In the genomic region with DNA sequence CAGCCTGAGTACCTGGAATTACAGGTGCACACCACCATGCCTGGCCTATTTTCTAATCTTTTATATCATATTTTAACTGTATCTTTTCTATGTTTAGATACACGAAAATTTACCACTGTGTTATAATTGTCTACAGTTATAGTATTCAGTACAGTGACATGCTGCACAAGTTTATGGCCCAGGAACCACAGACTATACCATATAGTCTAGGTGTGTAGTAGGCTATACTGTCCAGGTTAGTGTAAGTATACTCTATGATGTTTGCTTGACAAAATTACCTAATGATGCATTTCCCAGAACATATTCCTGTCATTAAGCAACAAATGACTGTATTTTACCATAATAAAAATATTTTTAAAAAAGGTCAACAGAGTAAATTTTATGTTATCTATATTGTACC, we compare ENCODE assay signal across 26 cellular contexts.
"Had no signal": no experiment of that assay in that cellular context is flagged by ENCODE, and none has a peak within 500 bp of the region (broad histone marks: within the 10 kb centered on the region; RNA-seq: fewer than 3 reads in every experiment).

No MANE protein-coding gene starts in this region.

- FAIRE-seq: astrocyte, endometrium, frontal cortex, TTC549 had no signal

- H3K9me3 Mint-ChIP-seq: activated naive CD4-positive, alpha-beta T cell treated with anti-CD3 and anti-CD28 coated beads, Interleukin-2, amount 10 ng/mL, durations not matched to agents 7 days and 5 days; activated naive CD8-positive, alpha-beta T cell treated with anti-CD3 and anti-CD28 coated beads, Interleukin-2, amount 10 ng/mL, durations not matched to agents 7 days and 5 days; activated T-helper 1 cell treated with anti-CD3 and anti-CD28 coated beads, Interleukin-12 subunit alpha, Interleukin-12 subunit beta, Interleukin-2, Interleukin-4 antibody, amounts not matched to agents 30 ng/mL and 10 ng/mL and 1 ng/mL, durations not matched to agents 14 hours and 24 hours and 36 hours; natural killer cell treated with Interleukin-12 subunit alpha and Interleukin-12 subunit beta and Interleukin-15 and Interleukin-18, amount 100 ng/mL, for 72 hours; type B pancreatic cell had no signal

- H3K36me3 Mint-ChIP-seq: natural killer cell treated with Interleukin-12 subunit alpha and Interleukin-12 subunit beta and Interleukin-15 and Interleukin-18, amount 100 ng/mL, for 72 hours had no signal

- H2AFZ ChIP-seq: hepatocyte had no signal

- ATAC-seq: natural killer cell treated with Interleukin-12 subunit alpha and Interleukin-12 subunit beta and Interleukin-15 and Interleukin-18, amount 100 ng/mL, for 72 hours; right cardiac atrium had no signal

- H3K4me3 Mint-ChIP-seq: activated naive CD4-positive, alpha-beta T cell treated with anti-CD3 and anti-CD28 coated beads, Interleukin-2, amount 10 ng/mL, durations not matched to agents 7 days and 5 days; activated naive CD8-positive, alpha-beta T cell treated with anti-CD3 and anti-CD28 coated beads, Interleukin-2, amount 10 ng/mL, durations not matched to agents 7 days and 5 days; activated T-helper 1 cell treated with anti-CD3 and anti-CD28 coated beads, Interleukin-12 subunit alpha, Interleukin-12 subunit beta, Interleukin-2, Interleukin-4 antibody, amounts not matched to agents 30 ng/mL and 10 ng/mL and 1 ng/mL, durations not matched to agents 14 hours and 24 hours and 36 hours; natural killer cell treated with Interleukin-12 subunit alpha and Interleukin-12 subunit beta and Interleukin-15 and Interleukin-18, amount 100 ng/mL, for 72 hours; type B pancreatic cell had no signal

- H3K4me3 ChIP-seq: hepatocyte, vagina had no signal

- H3K27ac Mint-ChIP-seq: activated naive CD4-positive, alpha-beta T cell treated with anti-CD3 and anti-CD28 coated beads, Interleukin-2, amount 10 ng/mL, durations not matched to agents 7 days and 5 days; activated naive CD8-positive, alpha-beta T cell treated with anti-CD3 and anti-CD28 coated beads, Interleukin-2, amount 10 ng/mL, durations not matched to agents 7 days and 5 days; activated T-helper 1 cell treated with anti-CD3 and anti-CD28 coated beads, Interleukin-12 subunit alpha, Interleukin-12 subunit beta, Interleukin-2, Interleukin-4 antibody, amounts not matched to agents 30 ng/mL and 10 ng/mL and 1 ng/mL, durations not matched to agents 14 hours and 24 hours and 36 hours; natural killer cell treated with Interleukin-12 subunit alpha and Interleukin-12 subunit beta and Interleukin-15 and Interleukin-18, amount 100 ng/mL, for 72 hours; type B pancreatic cell had no signal

- H3K9me3 ChIP-seq: vagina had no signal

- DNase-seq: activated CD4-positive, alpha-beta T cell treated with anti-CD3 and anti-CD28 coated beads for 4 hours; activated CD4-positive, alpha-beta T cell treated with anti-CD3 and anti-CD28 coated beads, Interleukin-2, amount 50 U/mL, for 48 hours; activated CD8-positive, alpha-beta memory T cell treated with anti-CD3 and anti-CD28 coated beads, Interleukin-2, amount 50 U/mL, for 4 hours; activated gamma-delta T cell; activated naive CD4-positive, alpha-beta T cell treated with anti-CD3 and anti-CD28 coated beads, Interleukin-2, amount 10 ng/mL, durations not matched to agents 7 days and 5 days; activated naive CD8-positive, alpha-beta T cell treated with anti-CD3 and anti-CD28 coated beads, Interleukin-2, amount 10 ng/mL, durations not matched to agents 7 days and 5 days; activated T-cell treated with anti-CD3 and anti-CD28 coated beads, Interleukin-2, amount 50 U/mL, for 1 hour; brain microvascular endothelial cell; dermis blood vessel endothelial cell; effector CD8-positive, alpha-beta T cell; glutamatergic neuron; islet precursor cell; right cardiac atrium; stimulated activated CD4-positive, alpha-beta T cell treated with anti-CD3 and anti-CD28 coated beads, Interleukin-15, amount 100 ng/mL, for 24 hours; stimulated activated CD4-positive, alpha-beta T cell treated with anti-CD3 and anti-CD28 coated beads, Interleukin-2, amount 100 ng/mL, for 24 hours; stimulated activated naive CD4-positive, alpha-beta T cell; T-helper 9 cell had no signal

- H3K27me3 Mint-ChIP-seq: activated naive CD4-positive, alpha-beta T cell treated with anti-CD3 and anti-CD28 coated beads, Interleukin-2, amount 10 ng/mL, durations not matched to agents 7 days and 5 days; activated naive CD8-positive, alpha-beta T cell treated with anti-CD3 and anti-CD28 coated beads, Interleukin-2, amount 10 ng/mL, durations not matched to agents 7 days and 5 days; natural killer cell treated with Interleukin-12 subunit alpha and Interleukin-12 subunit beta and Interleukin-15 and Interleukin-18, amount 100 ng/mL, for 72 hours; type B pancreatic cell had no signal

- H3K27me3 ChIP-seq: brain microvascular endothelial cell, hepatocyte, vagina had no signal
